Comparison of ENCODE assay signal across 22 cellular contexts in genomic region chr9:123659358-123659757, GRCh38.
"Had no signal": no experiment of that assay in that cellular context is flagged by ENCODE, and none has a peak within 500 bp of the region (broad histone marks: within the 10 kb centered on the region; RNA-seq: fewer than 3 reads in every experiment).

No MANE protein-coding gene starts in this region.

- H3K4me3 Mint-ChIP-seq: activated CD4-positive, alpha-beta memory T cell treated with anti-CD3 and anti-CD28 coated beads, Interleukin-2, amount 10 ng/mL, durations not matched to agents 7 days and 5 days; activated CD4-positive, alpha-beta T cell treated with anti-CD3 and anti-CD28 coated beads, Interleukin-2, amount 10 ng/mL, durations not matched to agents 7 days and 5 days; activated naive CD4-positive, alpha-beta T cell treated with anti-CD3 and anti-CD28 coated beads for 36 hours; activated naive CD8-positive, alpha-beta T cell; activated T-helper 17 cell treated with anti-CD3 and anti-CD28 coated beads, Interleukin-2, amount 50 U/mL, for 72 hours; T-helper 1 cell treated with Interleukin-12 subunit alpha and Interleukin-12 subunit beta and Interleukin-4 antibody, amounts not matched to agents 30 μg/mL and 1 μg/mL, for 36 hours had no signal

- H3K4me1 Mint-ChIP-seq: activated CD4-positive, alpha-beta memory T cell treated with anti-CD3 and anti-CD28 coated beads, Interleukin-2, amount 10 ng/mL, durations not matched to agents 7 days and 5 days; activated CD4-positive, alpha-beta T cell treated with anti-CD3 and anti-CD28 coated beads, Interleukin-2, amount 10 ng/mL, durations not matched to agents 7 days and 5 days; activated T-helper 17 cell treated with anti-CD3 and anti-CD28 coated beads, Interleukin-2, amount 50 U/mL, for 72 hours had no signal

- H3K27ac Mint-ChIP-seq: activated CD4-positive, alpha-beta memory T cell treated with anti-CD3 and anti-CD28 coated beads, Interleukin-2, amount 10 ng/mL, durations not matched to agents 7 days and 5 days; activated CD4-positive, alpha-beta T cell treated with anti-CD3 and anti-CD28 coated beads, Interleukin-2, amount 10 ng/mL, durations not matched to agents 7 days and 5 days; activated naive CD4-positive, alpha-beta T cell treated with anti-CD3 and anti-CD28 coated beads for 36 hours; activated naive CD8-positive, alpha-beta T cell; activated T-helper 17 cell treated with anti-CD3 and anti-CD28 coated beads, Interleukin-2, amount 50 U/mL, for 72 hours; T-helper 1 cell treated with Interleukin-12 subunit alpha and Interleukin-12 subunit beta and Interleukin-4 antibody, amounts not matched to agents 30 μg/mL and 1 μg/mL, for 36 hours had no signal

- ATAC-seq: activated T-helper 17 cell treated with anti-CD3 and anti-CD28 coated beads, Interleukin-2, amount 50 U/mL, for 72 hours; PC-3 had no signal

- H3K27me3 Mint-ChIP-seq: activated CD4-positive, alpha-beta memory T cell treated with anti-CD3 and anti-CD28 coated beads, Interleukin-2, amount 10 ng/mL, durations not matched to agents 7 days and 5 days; activated CD4-positive, alpha-beta T cell treated with anti-CD3 and anti-CD28 coated beads, Interleukin-2, amount 10 ng/mL, durations not matched to agents 7 days and 5 days; activated naive CD8-positive, alpha-beta T cell; activated T-helper 17 cell treated with anti-CD3 and anti-CD28 coated beads, Interleukin-2, amount 50 U/mL, for 72 hours; brain had no signal

- DNase-seq: activated CD4-positive, alpha-beta memory T cell treated with anti-CD3 and anti-CD28 coated beads, Interleukin-2, amount 10 ng/mL, durations not matched to agents 7 days and 5 days; activated CD4-positive, alpha-beta T cell treated with anti-CD3 and anti-CD28 coated beads, Interleukin-2, amount 10 ng/mL, durations not matched to agents 7 days and 5 days; activated CD4-positive, CD25-positive, alpha-beta regulatory T cell; activated gamma-delta T cell; activated naive CD4-positive, alpha-beta T cell treated with anti-CD3 and anti-CD28 coated beads for 36 hours; activated T-cell treated with anti-CD3 and anti-CD28 coated beads for 4 hours; activated T-cell treated with anti-CD3 and anti-CD28 coated beads, Interleukin-2, amount 50 U/mL, for 48 hours; amygdala; MM.1S; NCI-H1105; NCI-H1436; NCI-H1694 treated with DMSO at 0.1 percent for 48 hours; NCI-H345; NCI-H510A; NCI-H526 treated with DMSO at 0.1 percent for 48 hours; SHP77; T-helper 9 cell had no signal
